Comparison of ENCODE assay signal across 11 cellular contexts in genomic region chr20:2671977-2672376, GRCh38. TPM values are rescaled to one million over a fixed set of nuclear protein-coding genes. Genes with fewer than 3 reads are reported as not detected.
DNase-seq lines count a peak whose midpoint lies in the region; TF ChIP-seq lines count a peak whose summit lies in the region.
"Had no signal": no experiment of that assay in that cellular context is flagged by ENCODE, and none has a peak within 500 bp of the region (broad histone marks: within the 10 kb centered on the region; RNA-seq: fewer than 3 reads in every experiment).

No MANE protein-coding gene starts in this region.

- H3K27ac ChIP-seq in testis = no peak overlapping the region

- peaks cover 6% of the 10 kb centered on the region for H3K27me3 Mint-ChIP-seq in activated T-helper 2 cell treated with anti-CD3 and anti-CD28 coated beads, Interferon-gamma antibody, Interleukin-2, Interleukin-4, amounts not matched to agents 10 μg/mL and 5 μg/mL and 100 μg/mL, durations not matched to agents 14 hours and 24 hours and 36 hours (ENCODE audit: low read depth)

- no peaks in the 10 kb centered on the region for H3K36me3 Mint-ChIP-seq in activated T-helper 2 cell treated with anti-CD3 and anti-CD28 coated beads, Interferon-gamma antibody, Interleukin-2, Interleukin-4, amounts not matched to agents 10 μg/mL and 5 μg/mL and 100 μg/mL, durations not matched to agents 14 hours and 24 hours and 36 hours (ENCODE audit: low read depth)

- no peaks in the 10 kb centered on the region for H3K9me3 Mint-ChIP-seq in activated T-helper 2 cell treated with anti-CD3 and anti-CD28 coated beads, Interferon-gamma antibody, Interleukin-2, Interleukin-4, amounts not matched to agents 10 μg/mL and 5 μg/mL and 100 μg/mL, durations not matched to agents 14 hours and 24 hours and 36 hours

- no peaks in the 10 kb centered on the region for H3K9me3 ChIP-seq in testis
- H3K9me3 ChIP-seq: Caco-2 had no signal

- no peaks in the 10 kb centered on the region for H3K4me1 Mint-ChIP-seq in activated T-helper 2 cell treated with anti-CD3 and anti-CD28 coated beads, Interferon-gamma antibody, Interleukin-2, Interleukin-4, amounts not matched to agents 10 μg/mL and 5 μg/mL and 100 μg/mL, durations not matched to agents 14 hours and 24 hours and 36 hours (ENCODE audit: low read depth)

- TF ChIP-seq CTCF in AG04449 (IDR thresholded peaks at IDR 0.05; ENCODE audit: insufficient read depth, low read length, missing control alignments) (peak; percentile 3), GM12875 (IDR thresholded peaks at IDR 0.05; ENCODE audit: borderline replicate concordance, insufficient read depth, low read depth, low read length) (peak; percentile 33; the same call in 1 of the 2 replicates), fibroblast of mammary gland (conservative IDR thresholded peaks at IDR 0.05; ENCODE audit: control insufficient read depth, insufficient read depth, low read depth, low read length) (peak; percentile 17), testis (IDR thresholded peaks at IDR 0.05) (no peak)

- no peak for DNase-seq in AG04449 (ENCODE audit: low read depth, low spot score)
- peak; percentile 41 for DNase-seq in RPMI8226
- no peak for DNase-seq in fibroblast of mammary gland (ENCODE audit: low read depth)
- no peak for DNase-seq in NCI-H2081 (lab: John Stamatoyannopoulos, UW)
- DNase-seq in activated CD4-positive, CD25-positive, alpha-beta regulatory T cell treated with anti-CD3 and anti-CD28 coated beads, Interleukin-2, amount 50 U/mL, for 72 hours = no peak
- DNase-seq in activated T-helper 2 cell treated with anti-CD3 and anti-CD28 coated beads, Interferon-gamma antibody, Interleukin-2, Interleukin-4, amounts not matched to agents 10 μg/mL and 5 μg/mL and 100 μg/mL, durations not matched to agents 14 hours and 24 hours and 36 hours (ENCODE audit: low spot score) = no peak
- DNase-seq in testis = no peak
- DNase-seq: activated CD4-positive, alpha-beta T cell treated with anti-CD3 and anti-CD28 coated beads, Interleukin-2, amount 50 U/mL, for 4 hours; NCI-H774 had no signal

- H3K4me3 ChIP-seq in AG04449 (ENCODE audit: low read depth, low read length) (no peak overlapping the region), GM12875 (ENCODE audit: low read depth, low read length) (no peak overlapping the region), fibroblast of mammary gland (ENCODE audit: control insufficient read depth, low read depth, low read length) (no peak overlapping the region), testis (no peak overlapping the region)

- no peak for TF ChIP-seq POLR2A in testis (IDR thresholded peaks at IDR 0.05)

- H3K36me3 ChIP-seq in testis (ENCODE audit: low read depth, missing control alignments) = no peaks in the 10 kb centered on the region

- 47 to 51% methylated on average over 4 of the region's 4 CpGs for WGBS in testis, 2 donors

- no peaks in the 10 kb centered on the region for H3K27me3 ChIP-seq in testis

- intact Hi-C loops in activated T-helper 2 cell treated with anti-CD3 and anti-CD28 coated beads, Interferon-gamma antibody, Interleukin-2, Interleukin-4, amounts not matched to agents 10 μg/mL and 5 μg/mL and 100 μg/mL, durations not matched to agents 14 hours and 24 hours and 36 hours (cut with micrococcal nuclease) = no loop called here
- intact Hi-C loops in testis (cut with DNase I; ENCODE audit: low total_unique reads) = no loop called here

- H3K27ac Mint-ChIP-seq in activated T-helper 2 cell treated with anti-CD3 and anti-CD28 coated beads, Interferon-gamma antibody, Interleukin-2, Interleukin-4, amounts not matched to agents 10 μg/mL and 5 μg/mL and 100 μg/mL, durations not matched to agents 14 hours and 24 hours and 36 hours = no peak overlapping the region

- no peak overlapping the region for H3K4me3 Mint-ChIP-seq in activated T-helper 2 cell treated with anti-CD3 and anti-CD28 coated beads, Interferon-gamma antibody, Interleukin-2, Interleukin-4, amounts not matched to agents 10 μg/mL and 5 μg/mL and 100 μg/mL, durations not matched to agents 14 hours and 24 hours and 36 hours (ENCODE audit: low read depth)

- CTCF ChIA-PET in AG04449 (lab: Yijun Ruan, JAX) = interaction anchor here (1.0 to 1.1 kb wide), 2 partner anchors 8 to 25 kb away, joined by 3 read pairs; partner anchors contain the start of gene IDH3B

- POLR2A ChIA-PET in AG04449 (lab: Yijun Ruan, JAX) = no interaction called here

- H3K4me1 ChIP-seq in testis = no peaks in the 10 kb centered on the region
- H3K4me1 ChIP-seq: Caco-2 had no signal

RNA-seq across cellular contexts. Expression of gene IDH3B, which starts 8.0 kb away (rescaled TPM):
- 111 and 112 TPM in 2 replicates for total RNA-seq in activated T-helper 2 cell treated with anti-CD3 and anti-CD28 coated beads, Interferon-gamma antibody, Interleukin-2, Interleukin-4, amounts not matched to agents 10 μg/mL and 5 μg/mL and 100 μg/mL, durations not matched to agents 14 hours and 24 hours and 36 hours
- total RNA-seq in testis = 100 to 1,000 TPM; 105 to 123 TPM
- 90.6 TPM for polyA plus RNA-seq in testis (ENCODE audit: insufficient read depth, low read depth, low replicate concordance)

RNA-seq across cellular contexts. Expression of gene NOP56, which starts 19.5 kb away (rescaled TPM):
- 693 and 705 TPM in 2 replicates for total RNA-seq in activated T-helper 2 cell treated with anti-CD3 and anti-CD28 coated beads, Interferon-gamma antibody, Interleukin-2, Interleukin-4, amounts not matched to agents 10 μg/mL and 5 μg/mL and 100 μg/mL, durations not matched to agents 14 hours and 24 hours and 36 hours
- 100 to 1,000 TPM; 110 TPM for total RNA-seq in testis
- 125 TPM for polyA plus RNA-seq in testis (ENCODE audit: insufficient read depth, low read depth, low replicate concordance)

RNA-seq across cellular contexts. Expression of gene EBF4, which starts 20.6 kb away (rescaled TPM):
- total RNA-seq in activated T-helper 2 cell treated with anti-CD3 and anti-CD28 coated beads, Interferon-gamma antibody, Interleukin-2, Interleukin-4, amounts not matched to agents 10 μg/mL and 5 μg/mL and 100 μg/mL, durations not matched to agents 14 hours and 24 hours and 36 hours = 6.0 and 10.5 TPM in 2 replicates
- 10 to 100 TPM in 1 of 2 donors, 1 to 10 TPM in 1; 7.4 to 14.2 TPM for total RNA-seq in testis
- polyA plus RNA-seq in testis (ENCODE audit: insufficient read depth, low read depth, low replicate concordance) = 6.1 TPM

Comparison
In these comparisons a context has a peak if more than half of its experiments do, and no peak if none do; other contexts are left out.
1. CTCF ChIP-seq: peak in AG04449 (single experiment), GM12875 (single experiment) and fibroblast of mammary gland (single experiment); none in testis (0 of 3).